ENCODE assay signal across 14 cellular contexts in genomic region chr2:47193607-47194006, GRCh38. TPM values are rescaled to one million over a fixed set of nuclear protein-coding genes. Genes with fewer than 3 reads are reported as not detected.
DNase-seq lines count a peak whose midpoint lies in the region; ATAC-seq, FAIRE-seq and TF ChIP-seq lines count a peak whose summit lies in the region.
"Had no signal": no experiment of that assay in that cellular context is flagged by ENCODE, and none has a peak within 500 bp of the region (broad histone marks: within the 10 kb centered on the region; RNA-seq: fewer than 3 reads in every experiment).

No MANE protein-coding gene starts in this region.

- H4K20me1 ChIP-seq in astrocyte (ENCODE audit: insufficient read depth, low read length) = no peaks in the 10 kb centered on the region

- H3K4me3 ChIP-seq in HUES64 (ENCODE audit: low read length) = no peak overlapping the region
- no peak overlapping the region for H3K4me3 ChIP-seq in astrocyte (ENCODE audit: insufficient read depth, low read depth, low read length)
- H3K4me3 ChIP-seq in iPS-20b (ENCODE audit: low read length) = no peak overlapping the region
- no peak overlapping the region for H3K4me3 ChIP-seq in sigmoid colon

- H3K9me3 Mint-ChIP-seq in astrocyte (ENCODE audit: unreplicated experiment) = peaks cover 2% of the 10 kb centered on the region
- H3K9me3 Mint-ChIP-seq in activated CD4-positive, alpha-beta memory T cell treated with anti-CD3 and anti-CD28 coated beads for 36 hours = no peaks in the 10 kb centered on the region
- H3K9me3 Mint-ChIP-seq: activated B cell treated with CpG ODN at 0.5 μM for 24 hours; activated T-helper 17 cell treated with anti-CD3 and anti-CD28 coated beads, Interleukin-2, amount 50 U/mL, for 72 hours had no signal

- TF ChIP-seq CTCF in astrocyte (IDR thresholded peaks at IDR 0.05; ENCODE audit: insufficient read depth, low read depth, low read length) (no peak), sigmoid colon (IDR thresholded peaks at IDR 0.05) (no peak)

- intact Hi-C loops in sigmoid colon (cut with DNase I) = no loop called here
- intact Hi-C loops in activated CD4-positive, alpha-beta memory T cell treated with anti-CD3 and anti-CD28 coated beads for 36 hours (cut with micrococcal nuclease) = no loop called here

- H3K27me3 ChIP-seq in HUES64 (ENCODE audit: insufficient read depth, low read length) (no peaks in the 10 kb centered on the region), astrocyte (ENCODE audit: insufficient read depth, low read length) (no peaks in the 10 kb centered on the region), iPS-20b (ENCODE audit: insufficient read depth, low read length) (no peaks in the 10 kb centered on the region), sigmoid colon (no peaks in the 10 kb centered on the region)

- H3K27ac ChIP-seq in HUES64 (ENCODE audit: low read depth, low read length) = peak overlapping the region; percentile 73; the same call in 1 of the 2 replicates
- H3K27ac ChIP-seq in astrocyte (ENCODE audit: low read depth, low read length) = peak overlapping the region; percentile 96
- no peak overlapping the region for H3K27ac ChIP-seq in iPS-20b (ENCODE audit: low read length)
- peak overlapping the region; percentile 35 to 77 (median 70) for H3K27ac ChIP-seq in sigmoid colon

- no peaks in the 10 kb centered on the region for H3K9me3 ChIP-seq in HUES64 (ENCODE audit: insufficient read depth, low read depth, low read length)
- no peaks in the 10 kb centered on the region for H3K9me3 ChIP-seq in astrocyte (ENCODE audit: insufficient read depth, low read depth, low read length)
- H3K9me3 ChIP-seq in iPS-20b (ENCODE audit: insufficient read depth, low read depth, low read length) = no peaks in the 10 kb centered on the region
- no peaks in the 10 kb centered on the region for H3K9me3 ChIP-seq in sigmoid colon

- H3K36me3 ChIP-seq in HUES64 (ENCODE audit: insufficient read depth, low read length) = no peaks in the 10 kb centered on the region
- H3K36me3 ChIP-seq in astrocyte (ENCODE audit: insufficient read depth, low read length) = no peaks in the 10 kb centered on the region
- H3K36me3 ChIP-seq in iPS-20b (ENCODE audit: insufficient read depth, low read depth, low read length) = no peaks in the 10 kb centered on the region
- no peaks in the 10 kb centered on the region for H3K36me3 ChIP-seq in sigmoid colon

- H3K79me2 ChIP-seq in astrocyte (ENCODE audit: insufficient read depth, low read length) = no peaks in the 10 kb centered on the region

- peaks cover 72% of the 10 kb centered on the region for H3K4me1 Mint-ChIP-seq in astrocyte (ENCODE audit: low read depth, unreplicated experiment)
- no peaks in the 10 kb centered on the region for H3K4me1 Mint-ChIP-seq in activated CD4-positive, alpha-beta memory T cell treated with anti-CD3 and anti-CD28 coated beads for 36 hours (ENCODE audit: low read depth)
- H3K4me1 Mint-ChIP-seq: activated B cell treated with CpG ODN at 0.5 μM for 24 hours; activated T-helper 17 cell treated with anti-CD3 and anti-CD28 coated beads, Interleukin-2, amount 50 U/mL, for 72 hours had no signal

- no peak for FAIRE-seq in astrocyte (lab: Jason Lieb, UNC)

- peak overlapping the region; percentile 88 for H3K27ac Mint-ChIP-seq in astrocyte (ENCODE audit: unreplicated experiment)
- no peak overlapping the region for H3K27ac Mint-ChIP-seq in activated CD4-positive, alpha-beta memory T cell treated with anti-CD3 and anti-CD28 coated beads for 36 hours
- H3K27ac Mint-ChIP-seq: activated B cell treated with CpG ODN at 0.5 μM for 24 hours; activated T-helper 17 cell treated with anti-CD3 and anti-CD28 coated beads, Interleukin-2, amount 50 U/mL, for 72 hours had no signal

- POLR2A ChIA-PET in activated CD4-positive, alpha-beta memory T cell treated with anti-CD3 and anti-CD28 coated beads for 36 hours (lab: Charles Lee) = no interaction called here

- CTCF ChIA-PET in activated CD4-positive, alpha-beta memory T cell treated with anti-CD3 and anti-CD28 coated beads for 36 hours (lab: Charles Lee) = no interaction called here

- no peaks in the 10 kb centered on the region for H3K36me3 Mint-ChIP-seq in astrocyte (ENCODE audit: low read depth, unreplicated experiment)
- no peaks in the 10 kb centered on the region for H3K36me3 Mint-ChIP-seq in activated CD4-positive, alpha-beta memory T cell treated with anti-CD3 and anti-CD28 coated beads for 36 hours

- H3K4me3 Mint-ChIP-seq in astrocyte (ENCODE audit: unreplicated experiment) = no peak overlapping the region
- H3K4me3 Mint-ChIP-seq in activated CD4-positive, alpha-beta memory T cell treated with anti-CD3 and anti-CD28 coated beads for 36 hours = no peak overlapping the region
- H3K4me3 Mint-ChIP-seq: activated B cell treated with CpG ODN at 0.5 μM for 24 hours; activated T-helper 17 cell treated with anti-CD3 and anti-CD28 coated beads, Interleukin-2, amount 50 U/mL, for 72 hours had no signal

- no peak overlapping the region for H2AFZ ChIP-seq in astrocyte (ENCODE audit: low read depth, low read length)

- TF ChIP-seq EP300 in sigmoid colon (IDR thresholded peaks at IDR 0.05) = no peak

- DNase-seq in astrocyte (ENCODE audit: low read depth) (peak; percentile 32), sigmoid colon (no peak), NCI-H1436 treated with DMSO at 0.1 percent for 48 hours (lab: John Stamatoyannopoulos, UW) (no peak), dedifferentiated amniotic fluid mesenchymal stem cell (ENCODE audit: extremely low spot score) (no peak)
- no peak for DNase-seq in activated CD4-positive, alpha-beta memory T cell treated with anti-CD3 and anti-CD28 coated beads for 36 hours
- DNase-seq: activated B cell treated with CpG ODN at 0.5 μM for 24 hours, cerebellar nuclear complex, SHP77 treated with DMSO at 0.1 percent for 48 hours had no signal

- peak overlapping the region; percentile 78 for H3K4me2 ChIP-seq in astrocyte (ENCODE audit: low read length)

- ATAC-seq in GM18519 (IDR thresholded peaks at IDR 0.05; ENCODE audit: low FRiP score, unreplicated experiment) = no peak
- ATAC-seq: activated T-helper 17 cell treated with anti-CD3 and anti-CD28 coated beads, Interleukin-2, amount 50 U/mL, for 72 hours had no signal

- no peaks in the 10 kb centered on the region for H3K27me3 Mint-ChIP-seq in astrocyte (ENCODE audit: low read depth, unreplicated experiment)
- H3K27me3 Mint-ChIP-seq in activated CD4-positive, alpha-beta memory T cell treated with anti-CD3 and anti-CD28 coated beads for 36 hours = peaks cover 6% of the 10 kb centered on the region
- H3K27me3 Mint-ChIP-seq: activated B cell treated with CpG ODN at 0.5 μM for 24 hours had no signal

- TF ChIP-seq POLR2A in sigmoid colon (IDR thresholded peaks at IDR 0.05) = no peak

- H3K4me1 ChIP-seq in HUES64 (ENCODE audit: insufficient read depth, low read length) (peaks cover 51% of the 10 kb centered on the region), astrocyte (ENCODE audit: insufficient read depth, low read length) (peaks cover 68% of the 10 kb centered on the region), iPS-20b (ENCODE audit: insufficient read depth, low read length) (peaks cover 47% of the 10 kb centered on the region), sigmoid colon (peaks cover 0 to 51% (median 48%) of the 10 kb centered on the region in 4 donors)

- H3K9ac ChIP-seq in HUES64 (ENCODE audit: low read depth, low read length) = peak overlapping the region; percentile 42; the same call in 1 of the 2 replicates
- H3K9ac ChIP-seq in astrocyte (ENCODE audit: low read length) = peak overlapping the region; percentile 76
- peak overlapping the region; percentile 70; the same call in 1 of the 2 replicates for H3K9ac ChIP-seq in iPS-20b (ENCODE audit: low read depth, low read length)

- WGBS in HUES64 = 62% methylated on average over 6 of the region's 6 CpGs
- WGBS in sigmoid colon, 2 donors = 84 to 93% methylated on average over 6 of the region's 6 CpGs

RNA-seq across cellular contexts. Expression of gene CALM2, which starts 17.3 kb away (rescaled TPM):
- polyA plus RNA-seq in HUES64 (2013, experiment 1 of 2) = 478 TPM
- polyA plus RNA-seq in HUES64 (2013, experiment 2 of 2) = 532 TPM
- total RNA-seq in astrocyte = 749 and 839 TPM in 2 replicates
- total RNA-seq in sigmoid colon = 100 to 1,000 TPM; 594 to 993 (median 701) TPM
- 1,000 to 10,000 TPM in 2 of 3 donors, 100 to 1,000 TPM in 1; 660 to 1,449 (median 1,432) TPM for polyA plus RNA-seq in sigmoid colon
- 100 to 1,000 TPM; 479 TPM for total RNA-seq in activated CD4-positive, alpha-beta memory T cell treated with anti-CD3 and anti-CD28 coated beads for 36 hours

RNA-seq across cellular contexts. Expression of gene STPG4, which starts 38.5 kb away (rescaled TPM):
- not detected for polyA plus RNA-seq in HUES64 (2013, experiment 1 of 2)
- polyA plus RNA-seq in HUES64 (2013, experiment 2 of 2) = not detected
- total RNA-seq in astrocyte = 0.55 and 0.64 TPM in 2 replicates
- total RNA-seq in sigmoid colon = 1 to 10 TPM in 1 of 4 donors, under 1 TPM in 1, not detected in 2; 0.66 to 1.1 TPM
- under 1 TPM in 2 of 3 donors, not detected in 1; 0.12 to 0.60 TPM for polyA plus RNA-seq in sigmoid colon
- total RNA-seq in activated CD4-positive, alpha-beta memory T cell treated with anti-CD3 and anti-CD28 coated beads for 36 hours = not detected
- total RNA-seq: glomerular endothelial cell, mesenteric fat pad had no signal
